Comparison of ENCODE assay signal across 8 cellular contexts in genomic region chr3:123883656-123884257, GRCh38. TPM values are rescaled to one million over a fixed set of nuclear protein-coding genes. Genes with fewer than 3 reads are reported as not detected.
DNase-seq lines count a peak whose midpoint lies in the region; ATAC-seq and TF ChIP-seq lines count a peak whose summit lies in the region.

No MANE protein-coding gene starts in this region.

- H3K27me3 ChIP-seq in cardiac muscle cell (peaks cover 18% of the 10 kb centered on the region), mammary epithelial cell (ENCODE audit: insufficient read depth, low read length) (no peaks in the 10 kb centered on the region), vagina (no peaks in the 10 kb centered on the region)

- peak overlapping the region; percentile 51 for H3K4me3 ChIP-seq in cardiac muscle cell
- H3K4me3 ChIP-seq in mammary epithelial cell (replicated peaks in 1 of 3; ENCODE audit: insufficient read depth in 1 of 3, low read depth in 2 of 3, low read length in 3 of 3), result peak overlapping the region; percentile 60 to 77 (median 63)
- peak overlapping the region; percentile 43 to 48 for H3K4me3 ChIP-seq in vagina

- H3K27ac Mint-ChIP-seq in memory B cell, result no peak overlapping the region

- H3K9ac ChIP-seq in mammary epithelial cell (ENCODE audit: insufficient read depth, low read length), result peak overlapping the region; percentile 83

- peaks cover 16% of the 10 kb centered on the region for H3K27me3 Mint-ChIP-seq in memory B cell

- no peak for TF ChIP-seq POLR2A in vagina (IDR thresholded peaks at IDR 0.05)

- no peaks in the 10 kb centered on the region for H3K36me3 Mint-ChIP-seq in memory B cell

- no peaks in the 10 kb centered on the region for H3K4me1 ChIP-seq in cardiac muscle cell (ENCODE audit: low read depth)
- peaks cover 11% of the 10 kb centered on the region for H3K4me1 ChIP-seq in mammary epithelial cell (ENCODE audit: insufficient read depth, low read length)
- H3K4me1 ChIP-seq in vagina, result peaks cover 10% of the 10 kb centered on the region

- intact Hi-C loops in Right ventricle myocardium superior (cut with DNase I), result no loop called here
- intact Hi-C loops in mammary epithelial cell (cut with micrococcal nuclease), result loop anchor here (5.0 kb wide), 4 partner anchors 66 to 231 kb away; no protein-coding TSS in a partner anchor
- intact Hi-C loops in vagina (cut with DNase I), result no loop called here

- H3K9me3 Mint-ChIP-seq in memory B cell, result no peaks in the 10 kb centered on the region

- in situ Hi-C loops in mammary epithelial cell (cut with MboI; ENCODE audit: low sequenced_read_pairs in 2 of 2), result no loop called here

- peak overlapping the region; percentile 85 for H2AFZ ChIP-seq in mammary epithelial cell (ENCODE audit: low read depth, low read length)

- ATAC-seq in Right ventricle myocardium superior (ENCODE audit: poor library complexity) (no peak), memory B cell (ENCODE audit: low read depth) (no peak), GM21447 (IDR thresholded peaks at IDR 0.05; ENCODE audit: unreplicated experiment) (no peak), HG02571 (IDR thresholded peaks at IDR 0.05; ENCODE audit: unreplicated experiment) (no peak)

- H3K9me3 ChIP-seq in cardiac muscle cell (ENCODE audit: low read depth), result no peaks in the 10 kb centered on the region
- no peaks in the 10 kb centered on the region for H3K9me3 ChIP-seq in mammary epithelial cell (replicated peaks; ENCODE audit: insufficient read depth, low read length)
- H3K9me3 ChIP-seq in vagina, result no peaks in the 10 kb centered on the region

- BruUV-seq in mammary epithelial cell (replicated peaks; lab: Mats Ljungman, UMichigan), result no TSS peak

- 2% methylated on average over 16 of the region's 44 CpGs for WGBS in mammary epithelial cell (ENCODE audit: low coverage, missing lambda C conversion rate)

- H3K27ac ChIP-seq in cardiac muscle cell, result no peak overlapping the region
- peak overlapping the region; percentile 16 for H3K27ac ChIP-seq in mammary epithelial cell (ENCODE audit: insufficient read depth, low read depth, low read length)
- no peak overlapping the region for H3K27ac ChIP-seq in vagina

- H3K36me3 ChIP-seq in cardiac muscle cell, result no peaks in the 10 kb centered on the region
- no peaks in the 10 kb centered on the region for H3K36me3 ChIP-seq in mammary epithelial cell (ENCODE audit: insufficient read depth, low read length)
- no peaks in the 10 kb centered on the region for H3K36me3 ChIP-seq in vagina

- H3K79me2 ChIP-seq in mammary epithelial cell (ENCODE audit: insufficient read depth, low read length), result peaks cover 33% of the 10 kb centered on the region

- dilution Hi-C loops in mammary epithelial cell (cut with HindIII; ENCODE audit: low sequenced_read_pairs), result no loop called here

- H4K20me1 ChIP-seq in mammary epithelial cell (ENCODE audit: insufficient read depth, low read length), result no peaks in the 10 kb centered on the region

- CTCF ChIA-PET in mammary epithelial cell (lab: Charles Lee; ENCODE audit: low non-redundant PET), result interaction anchor here (0.7 kb wide), 1 partner anchor 151 kb away, joined by 6 read pairs; no protein-coding TSS in a partner anchor

- H3K4me1 Mint-ChIP-seq in memory B cell, result peaks cover 10% of the 10 kb centered on the region

- DNase-seq in cardiac muscle cell (ENCODE audit: low read depth in 1 of 2, low spot score in 1 of 2) (peak; percentile 13 to 34), Right ventricle myocardium superior (no peak), mammary epithelial cell (peak; percentile 32), memory B cell (ENCODE audit: low spot score in 2 of 2) (no peak), vagina (ENCODE audit: extremely low spot score in 2 of 2) (no peak), DMS153 (lab: John Stamatoyannopoulos, UW) (no peak)

- peak overlapping the region; percentile 34 for H3K4me3 Mint-ChIP-seq in memory B cell

- TF ChIP-seq CTCF in cardiac muscle cell (IDR thresholded peaks at IDR 0.05; ENCODE audit: low read depth, low read length), result no peak
- peak in 1 of 2 donors; percentile 5 for TF ChIP-seq CTCF in mammary epithelial cell (conservative IDR thresholded peaks at IDR 0.05 in 1 of 2, IDR thresholded peaks at IDR 0.05 in 1 of 2; ENCODE audit: extremely low read depth in 1 of 2, insufficient read depth in 1 of 2, low read depth in 1 of 2, low read length in 2 of 2)
- TF ChIP-seq CTCF in vagina (IDR thresholded peaks at IDR 0.05), result no peak

- H3K4me2 ChIP-seq in mammary epithelial cell (ENCODE audit: insufficient read depth, low read depth, low read length), result peak overlapping the region; percentile 97

RNA-seq across cellular contexts. Expression of gene MYLK, which starts 0.4 kb away (rescaled TPM):
- 2.0 and 4.8 TPM in 2 replicates for total RNA-seq in cardiac muscle cell
- polyA plus RNA-seq in cardiac muscle cell, result 5.8 TPM in 2 replicates
- total RNA-seq in Right ventricle myocardium superior, result 10.1 TPM
- 1,000 to 10,000 TPM in 1 of 2 donors, 100 to 1,000 TPM in 1; 103 to 1,758 TPM for total RNA-seq in mammary epithelial cell
- polyA plus RNA-seq in mammary epithelial cell, result 66.6 TPM
- polyA minus RNA-seq in mammary epithelial cell, result 261 TPM
- total RNA-seq in vagina, result 352 TPM

Comparison
In these comparisons a context has a peak if more than half of its experiments do, and no peak if none do; other contexts are left out.
1. DNase-seq: peak in cardiac muscle cell (2 of 2) and mammary epithelial cell (single experiment); none in Right ventricle myocardium superior (single experiment), memory B cell (0 of 2), vagina (0 of 2) and DMS153 (single experiment).
2. Peak in every context shown above with its lines, with median percentiles within 50 percentile points of each other: H3K4me3 ChIP-seq.